Comparison of ENCODE assay signal across 8 cellular contexts in genomic region chr7:127390817-127391590, GRCh38. TPM values are rescaled to one million over a fixed set of nuclear protein-coding genes. Genes with fewer than 3 reads are reported as not detected.
DNase-seq lines count a peak whose midpoint lies in the region; ATAC-seq and TF ChIP-seq lines count a peak whose summit lies in the region.

No MANE protein-coding gene starts in this region.

- no peaks in the 10 kb centered on the region for H3K27me3 Mint-ChIP-seq in activated CD8-positive, alpha-beta memory T cell treated with anti-CD3 and anti-CD28 coated beads, Interleukin-2, amount 10 ng/mL, durations not matched to agents 7 days and 5 days
- H3K27me3 Mint-ChIP-seq in activated naive CD8-positive, alpha-beta T cell treated with anti-CD3 and anti-CD28 coated beads for 36 hours: no peaks in the 10 kb centered on the region

- DNase-seq in activated CD8-positive, alpha-beta memory T cell treated with anti-CD3 and anti-CD28 coated beads, Interleukin-2, amount 10 ng/mL, durations not matched to agents 7 days and 5 days: no peak
- no peak for DNase-seq in activated CD8-positive, alpha-beta memory T cell treated with anti-CD3 and anti-CD28 coated beads for 24 hours
- no peak for DNase-seq in activated naive CD8-positive, alpha-beta T cell treated with anti-CD3 and anti-CD28 coated beads for 36 hours
- DNase-seq in kidney epithelial cell (ENCODE audit: low read depth) (no peak), SHP77 (lab: John Stamatoyannopoulos, UW) (no peak)
- no peak for DNase-seq in stimulated activated CD4-positive, alpha-beta T cell treated with anti-CD3 and anti-CD28 coated beads, Interleukin-4, amount 100 ng/mL, for 1 hour

- H3K4me3 ChIP-seq in kidney epithelial cell (ENCODE audit: low read depth, low read length): peak overlapping the region; percentile 94
- peak overlapping the region; percentile 88 for H3K4me3 ChIP-seq in thymus (ENCODE audit: low read length)

- H3K36me3 ChIP-seq in kidney epithelial cell (ENCODE audit: control insufficient read depth, insufficient read depth, low read length) (no peaks in the 10 kb centered on the region), thymus (ENCODE audit: control insufficient read depth, insufficient read depth) (peaks cover 4% of the 10 kb centered on the region)

- H3K4me1 ChIP-seq in thymus (ENCODE audit: control insufficient read depth, insufficient read depth, low read length): peaks cover 7% of the 10 kb centered on the region

- H3K27ac Mint-ChIP-seq in activated CD8-positive, alpha-beta memory T cell treated with anti-CD3 and anti-CD28 coated beads, Interleukin-2, amount 10 ng/mL, durations not matched to agents 7 days and 5 days: peak overlapping the region; percentile 92
- H3K27ac Mint-ChIP-seq in activated naive CD8-positive, alpha-beta T cell treated with anti-CD3 and anti-CD28 coated beads for 36 hours: peak overlapping the region; percentile 97

- CTCF ChIA-PET in activated CD8-positive, alpha-beta memory T cell treated with anti-CD3 and anti-CD28 coated beads, Interleukin-2, amount 10 ng/mL, durations not matched to agents 7 days and 5 days (lab: Charles Lee): interaction anchor here (0.7 to 4.2 kb wide), 7 partner anchors 8 to 701 kb away, joined by 3 to 32 read pairs (median 6); no protein-coding TSS in a partner anchor

- no peaks in the 10 kb centered on the region for H3K9me3 Mint-ChIP-seq in activated CD8-positive, alpha-beta memory T cell treated with anti-CD3 and anti-CD28 coated beads, Interleukin-2, amount 10 ng/mL, durations not matched to agents 7 days and 5 days (ENCODE audit: low read depth)
- peaks cover 8% of the 10 kb centered on the region for H3K9me3 Mint-ChIP-seq in activated naive CD8-positive, alpha-beta T cell treated with anti-CD3 and anti-CD28 coated beads for 36 hours

- no peak for ATAC-seq in activated CD8-positive, alpha-beta memory T cell treated with anti-CD3 and anti-CD28 coated beads, Interleukin-2, amount 10 ng/mL, durations not matched to agents 7 days and 5 days
- ATAC-seq in GM18858 (IDR thresholded peaks at IDR 0.05; ENCODE audit: unreplicated experiment): no peak

- TF ChIP-seq CTCF in kidney epithelial cell (IDR thresholded peaks at IDR 0.05; ENCODE audit: insufficient read depth, low read length, poor library complexity, severe bottlenecking): no peak

- H3K36me3 Mint-ChIP-seq in activated CD8-positive, alpha-beta memory T cell treated with anti-CD3 and anti-CD28 coated beads, Interleukin-2, amount 10 ng/mL, durations not matched to agents 7 days and 5 days: peaks cover 38% of the 10 kb centered on the region
- H3K36me3 Mint-ChIP-seq in activated naive CD8-positive, alpha-beta T cell treated with anti-CD3 and anti-CD28 coated beads for 36 hours: peaks cover 43% of the 10 kb centered on the region

- H3K27ac ChIP-seq in thymus (ENCODE audit: low read depth): peak overlapping the region; percentile 96

- H3K27me3 ChIP-seq in kidney epithelial cell (ENCODE audit: control insufficient read depth, insufficient read depth, low read length) (no peaks in the 10 kb centered on the region), thymus (ENCODE audit: control insufficient read depth, insufficient read depth) (peaks cover 3% of the 10 kb centered on the region)

- no peaks in the 10 kb centered on the region for H3K9me3 ChIP-seq in thymus (ENCODE audit: control insufficient read depth)

- peaks cover 59% of the 10 kb centered on the region for H3K4me1 Mint-ChIP-seq in activated CD8-positive, alpha-beta memory T cell treated with anti-CD3 and anti-CD28 coated beads, Interleukin-2, amount 10 ng/mL, durations not matched to agents 7 days and 5 days
- peaks cover 59% of the 10 kb centered on the region for H3K4me1 Mint-ChIP-seq in activated naive CD8-positive, alpha-beta T cell treated with anti-CD3 and anti-CD28 coated beads for 36 hours

- 62% methylated on average over 9 of the region's 9 CpGs for WGBS in thymus

- H3K4me3 Mint-ChIP-seq in activated CD8-positive, alpha-beta memory T cell treated with anti-CD3 and anti-CD28 coated beads, Interleukin-2, amount 10 ng/mL, durations not matched to agents 7 days and 5 days: peak overlapping the region; percentile 87
- H3K4me3 Mint-ChIP-seq in activated naive CD8-positive, alpha-beta T cell treated with anti-CD3 and anti-CD28 coated beads for 36 hours: peak overlapping the region; percentile 99

RNA-seq across cellular contexts. Expression of gene ZNF800, which starts 1.5 kb away (rescaled TPM):
- total RNA-seq in activated CD8-positive, alpha-beta memory T cell treated with anti-CD3 and anti-CD28 coated beads, Interleukin-2, amount 10 ng/mL, durations not matched to agents 7 days and 5 days: 10 to 100 TPM; 39.7 to 40.6 TPM
- 10 to 100 TPM; 32.1 to 34.2 TPM for total RNA-seq in activated naive CD8-positive, alpha-beta T cell treated with anti-CD3 and anti-CD28 coated beads for 36 hours
- total RNA-seq in kidney epithelial cell: 18.3 and 24.2 TPM in 2 replicates
- polyA plus RNA-seq in thymus: 16.3 TPM
